10 cellular contexts compared by ENCODE assay signal in genomic region chr9:104772707-104773106, GRCh38. TPM values are rescaled to one million over a fixed set of nuclear protein-coding genes. Genes with fewer than 3 reads are reported as not detected.
DNase-seq lines count a peak whose midpoint lies in the region; ATAC-seq and TF ChIP-seq lines count a peak whose summit lies in the region.
"Had no signal": no experiment of that assay in that cellular context is flagged by ENCODE, and none has a peak within 500 bp of the region (broad histone marks: within the 10 kb centered on the region; RNA-seq: fewer than 3 reads in every experiment).

No MANE protein-coding gene starts in this region.

- peaks cover 54% of the 10 kb centered on the region for H3K4me1 ChIP-seq in KMS-11 (ENCODE audit: low read depth, poor library complexity, severe bottlenecking)
- peaks cover 0 to 8% (median 0%) of the 10 kb centered on the region in 4 donors for H3K4me1 ChIP-seq in upper lobe of left lung
- H3K4me1 ChIP-seq in ascending aorta, result peaks cover 2 to 6% of the 10 kb centered on the region in 2 donors
- H3K4me1 ChIP-seq: gastroesophageal sphincter had no signal

- no peaks in the 10 kb centered on the region for H3K9me3 ChIP-seq in upper lobe of left lung
- no peaks in the 10 kb centered on the region for H3K9me3 ChIP-seq in ascending aorta
- H3K9me3 ChIP-seq: gastroesophageal sphincter had no signal

- no peak for TF ChIP-seq POLR2A in upper lobe of left lung (IDR thresholded peaks at IDR 0.05)

- H3K27me3 ChIP-seq in KMS-11 (ENCODE audit: insufficient read depth, low read depth) (no peaks in the 10 kb centered on the region), upper lobe of left lung (no peaks in the 10 kb centered on the region), ascending aorta (no peaks in the 10 kb centered on the region)
- H3K27me3 ChIP-seq: gastroesophageal sphincter had no signal

- H3K4me3 ChIP-seq in KMS-11 (IDR thresholded peaks at IDR 0.05; ENCODE audit: insufficient read depth, low read depth, low read length) (no peak overlapping the region), upper lobe of left lung (no peak overlapping the region), ascending aorta (peak overlapping the region in 1 of 2 donors; percentile 0)
- H3K4me3 ChIP-seq: gastroesophageal sphincter had no signal

- intact Hi-C loops in ascending aorta (cut with DNase I), result no loop called here

- H3K27ac ChIP-seq in KMS-11, result peak overlapping the region; percentile 60
- H3K27ac ChIP-seq in upper lobe of left lung, result no peak overlapping the region
- H3K27ac ChIP-seq in ascending aorta, result peak overlapping the region in 1 of 2 donors; percentile 25
- H3K27ac ChIP-seq: gastroesophageal sphincter had no signal

- no peaks in the 10 kb centered on the region for H4K20me1 ChIP-seq in KMS-11 (ENCODE audit: insufficient read depth)

- ATAC-seq in GM21529 (IDR thresholded peaks at IDR 0.05; ENCODE audit: unreplicated experiment), result peak; percentile 41
- ATAC-seq in upper lobe of left lung (ENCODE audit: low FRiP score in 2 of 2), result no peak
- ATAC-seq in GM19035 (IDR thresholded peaks at IDR 0.05; ENCODE audit: unreplicated experiment), result no peak
- ATAC-seq: gastroesophageal sphincter had no signal

- TF ChIP-seq EP300 in upper lobe of left lung (IDR thresholded peaks at IDR 0.05), result no peak

- H3K36me3 ChIP-seq in KMS-11 (ENCODE audit: insufficient read depth) (no peaks in the 10 kb centered on the region), upper lobe of left lung (no peaks in the 10 kb centered on the region), ascending aorta (peaks cover 0 to 9% of the 10 kb centered on the region in 2 donors)

- H2AFZ ChIP-seq in KMS-11 (ENCODE audit: low read depth), result peak overlapping the region; percentile 21; the same call in 1 of the 2 replicates

- 58 to 69% methylated on average over 4 of the region's 4 CpGs for WGBS in upper lobe of left lung, 2 donors

- H3K9ac ChIP-seq in KMS-11, result peak overlapping the region; percentile 38; the same call in 1 of the 2 replicates

- no peak for TF ChIP-seq CTCF in KMS-11 (conservative IDR thresholded peaks at IDR 0.05; ENCODE audit: low read depth, low read length)
- TF ChIP-seq CTCF in upper lobe of left lung (IDR thresholded peaks at IDR 0.05), result no peak
- TF ChIP-seq CTCF in ascending aorta (IDR thresholded peaks at IDR 0.05), result no peak

- H3K79me2 ChIP-seq in KMS-11 (ENCODE audit: insufficient read depth, low read depth), result no peaks in the 10 kb centered on the region

- DNase-seq in Ammon's horn (ENCODE audit: low spot score), result peak; percentile 32
- peak; percentile 35 for DNase-seq in fibroblast of gingiva (ENCODE audit: low read depth)
- no peak for DNase-seq in hypothalamus (lab: John Stamatoyannopoulos, UW)
- DNase-seq in upper lobe of left lung, result no peak
- DNase-seq in ascending aorta (ENCODE audit: low spot score in 2 of 2), result no peak
- DNase-seq: NCI-H524 treated with DMSO at 0.1 percent for 48 hours had no signal

- H3K4me2 ChIP-seq in KMS-11, result peak overlapping the region; percentile 90

RNA-seq across cellular contexts. Expression of gene NIPSNAP3B, which starts 8.8 kb away (rescaled TPM):
- 1 to 10 TPM in 3 of 6 donors, under 1 TPM in 2, not detected in 1; 0.44 to 2.5 (median 1.3) TPM for total RNA-seq in upper lobe of left lung
- total RNA-seq in ascending aorta, result 14.6 TPM

RNA-seq across cellular contexts. Expression of gene NIPSNAP3A, which starts 25.2 kb away (rescaled TPM):
- 10 to 100 TPM in 4 of 6 donors, 1 to 10 TPM in 2; 7.8 to 31.5 (median 25.5) TPM for total RNA-seq in upper lobe of left lung
- 9.7 TPM for total RNA-seq in ascending aorta

Comparison
In these comparisons a context has a peak if more than half of its experiments do, and no peak if none do; other contexts are left out.
1. DNase-seq: peak in Ammon's horn (single experiment) and fibroblast of gingiva (single experiment); none in hypothalamus (0 of 51), upper lobe of left lung (0 of 2) and ascending aorta (0 of 2).